In genomic region chr3:172710709-172711456, GRCh38 we compare ENCODE assay signal across 8 cellular contexts. TPM values are rescaled to one million over a fixed set of nuclear protein-coding genes. Genes with fewer than 3 reads are reported as not detected.
DNase-seq lines count a peak whose midpoint lies in the region; ATAC-seq and TF ChIP-seq lines count a peak whose summit lies in the region.

Gene NCEH1, minus strand, starts transcription at chr3:172711067. Its CDS starts 83 bp downstream, at chr3:172710984.

- H3K4me1 ChIP-seq in GM23248 (ENCODE audit: insufficient read depth) (peaks cover 30% of the 10 kb centered on the region), fibroblast of lung (ENCODE audit: control insufficient read depth, extremely low read depth, insufficient read depth, low read length) (peaks cover 10% of the 10 kb centered on the region)
- H3K4me1 ChIP-seq in naive thymus-derived CD4-positive, alpha-beta T cell (ENCODE audit: control insufficient read depth in 2 of 2, insufficient read depth in 2 of 2, low read length in 2 of 2), result peaks cover 5 to 13% of the 10 kb centered on the region in 2 donors

- peak within 1 kb of the TSS; percentile 93 for H3K27ac ChIP-seq in GM23248
- peak within 1 kb of the TSS; percentile 98 for H3K27ac ChIP-seq in fibroblast of lung (ENCODE audit: insufficient read depth, low read length)
- peak within 1 kb of the TSS; percentile 45 for H3K27ac ChIP-seq in naive thymus-derived CD4-positive, alpha-beta T cell (ENCODE audit: low read depth, low read length)

- H3K9me3 Mint-ChIP-seq in naive thymus-derived CD4-positive, alpha-beta T cell, result no peaks in the 10 kb centered on the region

- no peaks in the 10 kb centered on the region for H3K36me3 Mint-ChIP-seq in naive thymus-derived CD4-positive, alpha-beta T cell

- peak; percentile 99 for ATAC-seq in naive thymus-derived CD4-positive, alpha-beta T cell

- peak; percentile 69 to 82 for TF ChIP-seq CTCF in fibroblast of lung (conservative IDR thresholded peaks at IDR 0.05 in 1 of 2, IDR thresholded peaks at IDR 0.05 in 1 of 2; ENCODE audit: low read depth in 1 of 2, low read length in 2 of 2)

- in situ Hi-C loops in GM23248 (cut with MboI), result no loop called here

- H2AFZ ChIP-seq in GM23248, result peak within 1 kb of the TSS; percentile 80
- H2AFZ ChIP-seq in fibroblast of lung (ENCODE audit: low read length), result peak within 1 kb of the TSS; percentile 86

- no peaks in the 10 kb centered on the region for H4K20me1 ChIP-seq in GM23248 (ENCODE audit: insufficient read depth)
- H4K20me1 ChIP-seq in fibroblast of lung (ENCODE audit: control insufficient read depth, extremely low read depth, insufficient read depth, low read length), result no peaks in the 10 kb centered on the region

- H3F3A ChIP-seq in GM23248 (ENCODE audit: insufficient read depth), result peaks cover 26% of the 10 kb centered on the region

- CTCF ChIA-PET in naive thymus-derived CD4-positive, alpha-beta T cell (lab: Charles Lee), result interaction anchor here (0.6 to 0.7 kb wide), 2 partner anchors 101 to 988 kb away, joined by 3 to 4 read pairs; no protein-coding TSS in a partner anchor

- peaks cover 12 to 26% (median 21%) of the 10 kb centered on the region in 7 donors for H3K4me1 Mint-ChIP-seq in naive thymus-derived CD4-positive, alpha-beta T cell

- H3K27me3 ChIP-seq in GM23248 (replicated peaks; ENCODE audit: insufficient read depth), result no peaks in the 10 kb centered on the region
- no peaks in the 10 kb centered on the region for H3K27me3 ChIP-seq in fibroblast of lung (ENCODE audit: control insufficient read depth, insufficient read depth, low read length)
- no peaks in the 10 kb centered on the region for H3K27me3 ChIP-seq in naive thymus-derived CD4-positive, alpha-beta T cell (ENCODE audit: control insufficient read depth in 2 of 2, insufficient read depth in 2 of 2, low read length in 2 of 2)

- H3K4me3 ChIP-seq in GM23248 (peak within 1 kb of the TSS; percentile 89), fibroblast of lung (replicated peaks in 1 of 4; ENCODE audit: control extremely low read depth in 1 of 4, insufficient read depth in 1 of 4, low read depth in 3 of 4, low read length in 4 of 4) (peak within 1 kb of the TSS; percentile 88 to 97 (median 94))
- peak within 1 kb of the TSS; percentile 90 for H3K4me3 ChIP-seq in naive thymus-derived CD4-positive, alpha-beta T cell (ENCODE audit: low read length)

- H3K27ac Mint-ChIP-seq in naive thymus-derived CD4-positive, alpha-beta T cell, result peak within 1 kb of the TSS; percentile 53 to 95 (median 82)

- no peaks in the 10 kb centered on the region for H3K9me2 ChIP-seq in GM23248 (ENCODE audit: insufficient read depth)

- H3K9ac ChIP-seq in GM23248, result peak within 1 kb of the TSS; percentile 90
- peak within 1 kb of the TSS; percentile 94 for H3K9ac ChIP-seq in fibroblast of lung (ENCODE audit: insufficient read depth, low read length)

- 1% methylated on average over 35 to 37 of the region's 38 CpGs for WGBS in GM23248 (ENCODE audit: low coverage in 1 of 2, low lambda C conversion rate in 2 of 2, missing lambda C conversion rate in 2 of 2), 2 experiments

- H3K4me2 ChIP-seq in GM23248 (ENCODE audit: unreplicated experiment) (peak within 1 kb of the TSS; percentile 86), fibroblast of lung (ENCODE audit: extremely low read depth, insufficient read depth, low read length) (peak within 1 kb of the TSS; percentile 92)

- peaks cover 0 to 17% (median 0%) of the 10 kb centered on the region in 5 donors for H3K27me3 Mint-ChIP-seq in naive thymus-derived CD4-positive, alpha-beta T cell

- DNase-seq in EH (ENCODE audit: low read depth) (peak; percentile 100), GM23248 (peak; percentile 99), Kasumi-1 (lab: John Stamatoyannopoulos, UW) (peak; percentile 99), RKO (ENCODE audit: low spot score) (peak; percentile 100), fibroblast of lung (ENCODE audit: low read depth in 2 of 2) (peak; percentile 95 to 99)
- peak; percentile 32 to 33 for DNase-seq in activated T-helper 1 cell treated with anti-CD3 and anti-CD28 coated beads, Interleukin-2, amount 50 U/mL, for 16 hours (ENCODE audit: low read depth in 1 of 2, low spot score in 1 of 2)
- peak; percentile 35 to 68 (median 58) for DNase-seq in naive thymus-derived CD4-positive, alpha-beta T cell
- peak; percentile 35 to 64 (median 44) for DNase-seq in stimulated activated naive CD4-positive, alpha-beta T cell (lab: John Stamatoyannopoulos, UW)

- intact Hi-C loops in naive thymus-derived CD4-positive, alpha-beta T cell (cut with micrococcal nuclease), result loop anchor here (1.0 to 2.0 kb wide), 3 partner anchors 38 to 604 kb away; partner anchors contain the start of gene ECT2 (in 2 of the 2)

- H3K36me3 ChIP-seq in GM23248 (ENCODE audit: low read depth) (no peaks in the 10 kb centered on the region), fibroblast of lung (ENCODE audit: control insufficient read depth, insufficient read depth, low read length) (no peaks in the 10 kb centered on the region)
- no peaks in the 10 kb centered on the region for H3K36me3 ChIP-seq in naive thymus-derived CD4-positive, alpha-beta T cell (ENCODE audit: control insufficient read depth in 2 of 3, insufficient read depth in 3 of 3, low read length in 3 of 3)

- H3K4me3 Mint-ChIP-seq in naive thymus-derived CD4-positive, alpha-beta T cell, result peak within 1 kb of the TSS; percentile 93 to 98 (median 97)

- H3K9me3 ChIP-seq in GM23248 (ENCODE audit: low read depth) (no peaks in the 10 kb centered on the region), fibroblast of lung (ENCODE audit: control insufficient read depth, insufficient read depth, low read depth, low read length) (no peaks in the 10 kb centered on the region)
- no peaks in the 10 kb centered on the region for H3K9me3 ChIP-seq in naive thymus-derived CD4-positive, alpha-beta T cell (ENCODE audit: control insufficient read depth in 2 of 3, low read length in 3 of 3)

- POLR2A ChIA-PET in naive thymus-derived CD4-positive, alpha-beta T cell (lab: Charles Lee), result no interaction called here

- H3K79me2 ChIP-seq in GM23248 (ENCODE audit: insufficient read depth) (peaks cover 41% of the 10 kb centered on the region), fibroblast of lung (ENCODE audit: control insufficient read depth, insufficient read depth, low read length) (peaks cover 46% of the 10 kb centered on the region)

RNA-seq across cellular contexts. Expression of gene NCEH1, which starts in this region (rescaled TPM):
- total RNA-seq in GM23248 (2014; rRNA removed; shearing (Covaris generic)), result 13.5 and 16.5 TPM in 2 replicates
- polyA plus RNA-seq in GM23248 (2016; fragmentation: Nextera tagmentation; extraction: Ambion mirVana) (18.4 and 19.5 TPM in 2 replicates), fibroblast of lung (11.4 and 42.4 TPM in 2 replicates)
- total RNA-seq in fibroblast of lung, result 3.1 and 9.9 TPM in 2 replicates
- polyA plus RNA-seq in fibroblast of lung (2012), result 6.7 and 22.7 TPM in 2 replicates
- polyA minus RNA-seq in fibroblast of lung (ENCODE audit: low replicate concordance), result 5.5 and 21.2 TPM in 2 replicates
- 1 to 10 TPM; 3.2 to 8.9 (median 4.8) TPM for total RNA-seq in naive thymus-derived CD4-positive, alpha-beta T cell
- polyA plus RNA-seq in naive thymus-derived CD4-positive, alpha-beta T cell, result 1 to 10 TPM; 1.2 to 2.9 TPM

Comparison
In these comparisons a context has a peak if more than half of its experiments do, and no peak if none do; other contexts are left out.
1. Peak in every context shown above with its lines: DNase-seq, ATAC-seq, H3K4me3 ChIP-seq and H3K27ac ChIP-seq.
2. DNase-seq: peak in every context shown above with its lines; median percentile 100 in EH; 100 in RKO; 99 in GM23248; 99 in Kasumi-1; 97 in fibroblast of lung; 58 in naive thymus-derived CD4-positive, alpha-beta T cell; 44 in stimulated activated naive CD4-positive, alpha-beta T cell; 32 in activated T-helper 1 cell treated with anti-CD3 and anti-CD28 coated beads, Interleukin-2, amount 50 U/mL, for 16 hours.
3. H3K27ac ChIP-seq: peak in every context shown above with its lines; median percentile 98 in fibroblast of lung; 93 in GM23248; 45 in naive thymus-derived CD4-positive, alpha-beta T cell.